In the genomic region with DNA sequence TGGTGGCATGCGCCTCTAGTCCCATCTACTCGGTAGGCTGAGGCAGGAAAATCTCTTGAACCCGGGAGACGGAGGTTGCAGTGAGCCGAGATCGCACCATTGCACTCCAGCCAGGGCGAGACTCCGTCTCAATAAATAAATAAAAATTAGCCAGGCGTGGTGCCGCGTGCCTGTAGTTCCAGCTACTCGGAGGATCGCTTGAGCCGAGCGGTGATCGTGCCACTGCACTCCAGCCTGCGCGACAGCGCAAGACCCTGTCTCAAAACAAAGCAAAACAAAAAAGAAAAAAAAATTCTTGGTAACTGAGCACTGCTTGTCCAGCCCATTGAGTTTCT, we compare ENCODE assay signal across 6 cellular contexts. TPM values are rescaled to one million over a fixed set of nuclear protein-coding genes. Genes with fewer than 3 reads are reported as not detected.
DNase-seq lines count a peak whose midpoint lies in the region; ATAC-seq, FAIRE-seq and TF ChIP-seq lines count a peak whose summit lies in the region.

No MANE protein-coding gene starts in this region.

- no peaks in the 10 kb centered on the region for H3K27me3 ChIP-seq in HCT116 (ENCODE audit: insufficient read depth, low read length)
- no peaks in the 10 kb centered on the region for H3K27me3 ChIP-seq in bronchial epithelial cell (ENCODE audit: control insufficient read depth, insufficient read depth, low read length)
- H3K27me3 ChIP-seq in neuron (ENCODE audit: insufficient read depth, low read length), result no peaks in the 10 kb centered on the region

- peak overlapping the region; percentile 94 to 96 for H3K4me3 ChIP-seq in HCT116 (replicated peaks in 1 of 2; ENCODE audit: low read depth in 1 of 2, low read length in 2 of 2)
- H3K4me3 ChIP-seq in bronchial epithelial cell (ENCODE audit: low read depth, low read length), result peak overlapping the region; percentile 95
- H3K4me3 ChIP-seq in neuron (ENCODE audit: low read length), result peak overlapping the region; percentile 63

- H3K4me1 ChIP-seq in HCT116 (ENCODE audit: control insufficient read depth in 1 of 2, insufficient read depth in 2 of 2, low read length in 2 of 2), result peaks cover 2 to 16% of the 10 kb centered on the region in 2 experiments; a peak in 2 of 4 replicates
- H3K4me1 ChIP-seq in neuron (ENCODE audit: insufficient read depth, low read length), result peaks cover 9% of the 10 kb centered on the region

- BruUV-seq in HCT116 (replicated peaks; lab: Mats Ljungman, UMichigan), result no TSS peak

- H3K4me2 ChIP-seq in HCT116 (ENCODE audit: low read length), result peak overlapping the region; percentile 86

- TF ChIP-seq CTCF in HCT116 (IDR thresholded peaks at IDR 0.05 in 2 of 3, conservative IDR thresholded peaks at IDR 0.05 in 1 of 3; ENCODE audit: borderline replicate concordance in 1 of 3, insufficient read depth in 1 of 3, low read depth in 2 of 3, low read length in 2 of 3), result no peak
- TF ChIP-seq CTCF in bronchial epithelial cell (IDR thresholded peaks at IDR 0.05; ENCODE audit: insufficient read depth, low read length, severe bottlenecking), result no peak

- CTCF ChIA-PET in HCT116 (lab: Charles Lee), result no interaction called here

- intact Hi-C loops in HCT116 (cut with micrococcal nuclease), result loop anchor here (1.0 to 2.0 kb wide), 3 partner anchors 17 to 55 kb away; a partner anchor contains a TSS

- DNase-seq in HCT116 (ENCODE audit: low read depth, low spot score) (no peak), bronchial epithelial cell (ENCODE audit: low read depth) (no peak), NCI-H82 treated with DMSO at 0.1 percent for 48 hours (lab: John Stamatoyannopoulos, UW; ENCODE audit: unreplicated experiment) (no peak), 8988T (no peak)

- FAIRE-seq in bronchial epithelial cell (lab: Jason Lieb, UNC), result no peak

- H3K9me3 ChIP-seq in HCT116 (ENCODE audit: control insufficient read depth in 1 of 2, insufficient read depth in 1 of 2, low read depth in 1 of 2, low read length in 2 of 2) (no peaks in the 10 kb centered on the region), neuron (ENCODE audit: low read length) (no peaks in the 10 kb centered on the region)

- H2AFZ ChIP-seq in HCT116 (ENCODE audit: low read depth, low read length, poor library complexity, severe bottlenecking) (no peak overlapping the region), neuron (ENCODE audit: low read depth, low read length) (peak overlapping the region; percentile 44)

- ATAC-seq in HCT116 (no peak), HG02678 (IDR thresholded peaks at IDR 0.05; ENCODE audit: unreplicated experiment) (no peak)

- TF ChIP-seq RAD21 in HCT116 (IDR thresholded peaks at IDR 0.05; ENCODE audit: low read depth), result no peak

- H4K20me1 ChIP-seq in HCT116 (ENCODE audit: insufficient read depth), result no peaks in the 10 kb centered on the region

- TF ChIP-seq POLR2A in HCT116 (IDR thresholded peaks at IDR 0.05; ENCODE audit: borderline replicate concordance, extremely low read depth, insufficient read depth, insufficient read length), result no peak

- H3K9ac ChIP-seq in HCT116 (ENCODE audit: low read length), result peak overlapping the region; percentile 83

- no peaks in the 10 kb centered on the region for H3K9me2 ChIP-seq in HCT116 (ENCODE audit: insufficient read depth)

- POLR2A ChIA-PET in HCT116 (lab: Charles Lee), result interaction anchor here (0.6 to 3.5 kb wide), 2 partner anchors 17 to 1355 kb away, joined by 3 to 17 read pairs; a partner anchor contains a TSS

- H3K79me2 ChIP-seq in HCT116 (ENCODE audit: insufficient read depth, low read length), result peaks cover 43% of the 10 kb centered on the region

- H3K36me3 ChIP-seq in HCT116 (ENCODE audit: control insufficient read depth in 1 of 2, insufficient read depth in 2 of 2, low read length in 2 of 2), result peaks cover 37 to 52% of the 10 kb centered on the region in 2 experiments
- H3K36me3 ChIP-seq in bronchial epithelial cell (ENCODE audit: control insufficient read depth, insufficient read depth, low read length), result peaks cover 28% of the 10 kb centered on the region
- peaks cover 61% of the 10 kb centered on the region for H3K36me3 ChIP-seq in neuron (ENCODE audit: insufficient read depth, low read length)

- H3K27ac ChIP-seq in HCT116 (ENCODE audit: low read depth, low read length), result peak overlapping the region; percentile 74

- RAD21 ChIA-PET in HCT116 (lab: Charles Lee; ENCODE audit: low non-redundant PET in 1 of 2, low total read pairs in 2 of 2, uncharacterized antibody in 2 of 2, unreplicated experiment in 2 of 2), result no interaction called here

TF ChIP-seq in HCT116, 20 proteins besides CTCF, POLR2A, EP300 and RAD21:
- TF ChIP-seq CBX3 (IDR thresholded peaks at IDR 0.05; ENCODE audit: low read depth), result no peak
TF ChIP-seq in HCT116: peak in this region for 0.

RNA-seq across cellular contexts. Expression of a gene that starts 0.7 kb away (rescaled TPM):
- 37.2 TPM for total RNA-seq in HCT116 (2021; ENCODE audit: unreplicated experiment)
- 29.4 and 30.6 TPM in 2 replicates for polyA plus RNA-seq in HCT116 (2012)
- 35.7 and 40.8 TPM in 2 replicates for total RNA-seq in bronchial epithelial cell

RNA-seq across cellular contexts. Expression of a gene that starts 9.4 kb away (rescaled TPM):
- total RNA-seq in HCT116 (2021; ENCODE audit: unreplicated experiment) (2.3 TPM), bronchial epithelial cell (0.26 TPM in 2 replicates)
- polyA plus RNA-seq in HCT116 (2012), result 0.41 and 0.51 TPM in 2 replicates

RNA-seq across cellular contexts. Expression of a gene that starts 16.4 kb away (rescaled TPM):
- 96.6 TPM for total RNA-seq in HCT116 (2021; ENCODE audit: unreplicated experiment)
- polyA plus RNA-seq in HCT116 (2012), result 71.8 and 91.2 TPM in 2 replicates
- total RNA-seq in bronchial epithelial cell, result 58.4 and 98.7 TPM in 2 replicates

RNA-seq across cellular contexts. Expression of a gene that starts 16.6 kb away (rescaled TPM):
- total RNA-seq in HCT116 (2021; ENCODE audit: unreplicated experiment), result 68.3 TPM
- 98.3 and 118 TPM in 2 replicates for polyA plus RNA-seq in HCT116 (2012)
- 16.8 and 46.5 TPM in 2 replicates for total RNA-seq in bronchial epithelial cell

RNA-seq across cellular contexts. Expression of a gene that starts 24.7 kb away (rescaled TPM):
- total RNA-seq in HCT116 (2021; ENCODE audit: unreplicated experiment) (28.0 TPM), bronchial epithelial cell (15.7 and 18.2 TPM in 2 replicates)
- polyA plus RNA-seq in HCT116 (2012), result 19.1 and 24.8 TPM in 2 replicates
